Comparison of ENCODE assay signal across 23 cellular contexts in the genomic region with DNA sequence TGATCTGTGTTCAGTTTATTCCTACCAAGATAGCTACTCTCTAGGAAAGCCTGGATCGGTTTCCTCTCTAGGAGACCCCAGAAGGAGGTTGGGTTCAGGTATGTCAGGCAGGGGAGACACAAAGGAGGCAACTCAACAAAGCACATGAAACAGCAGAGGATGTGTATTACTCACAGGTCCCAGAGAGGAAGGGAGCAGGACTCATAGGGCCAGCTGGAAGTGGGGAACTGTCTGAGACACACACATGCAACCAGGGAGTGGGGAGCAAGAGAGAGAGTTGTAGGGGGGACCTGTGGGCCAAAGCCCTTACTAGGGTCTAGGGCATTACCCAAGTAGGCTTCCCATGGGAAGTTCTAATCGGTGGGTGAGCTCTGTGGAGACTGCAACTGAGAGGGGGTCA. TPM values are rescaled to one million over a fixed set of nuclear protein-coding genes. Genes with fewer than 3 reads are reported as not detected.
DNase-seq lines count a peak whose midpoint lies in the region; ATAC-seq and TF ChIP-seq lines count a peak whose summit lies in the region.
"Had no signal": no experiment of that assay in that cellular context is flagged by ENCODE, and none has a peak within 500 bp of the region (broad histone marks: within the 10 kb centered on the region; RNA-seq: fewer than 3 reads in every experiment).

No MANE protein-coding gene starts in this region.

- DNase-seq in mesenchymal stem cell (no peak), aorta (no peak), anterior cingulate cortex (lab: John Stamatoyannopoulos, UW) (no peak), kidney tubule cell (ENCODE audit: low spot score) (no peak), OCI-LY7 (ENCODE audit: low spot score) (no peak)
- DNase-seq: 8988T; ACHN; AML-193; CD4-positive, alpha-beta T cell; CD8-positive, alpha-beta memory T cell; DMS 273 treated with DMSO at 0.1 percent for 48 hours; DMS79; EL; GF-D8; GOT3; H7; HCEC 1CT had no signal

- peak; percentile 23 for ATAC-seq in aorta (ENCODE audit: low FRiP score)

- H4K8ac ChIP-seq in mesenchymal stem cell (ENCODE audit: low read length): no peak overlapping the region

- H2AK5ac ChIP-seq in mesenchymal stem cell (ENCODE audit: low read length, severe bottlenecking): no peak overlapping the region

- H4K20me1 ChIP-seq in OCI-LY7 (ENCODE audit: insufficient read depth, low read length): no peaks in the 10 kb centered on the region
- H4K20me1 ChIP-seq: BLaER1 treated with 17β-estradiol and CSF1 and Interleukin-3, amounts not matched to agents 10 nM and 100 nM had no signal

- TF ChIP-seq CTCF in HEK293 (tag by site-specific recombination; IDR thresholded peaks at IDR 0.05): no peak
- no peak for TF ChIP-seq CTCF in OCI-LY7 (conservative IDR thresholded peaks at IDR 0.05; ENCODE audit: low read length)

- H3K9ac ChIP-seq in mesenchymal stem cell (ENCODE audit: low read length): no peak overlapping the region
- H3K9ac ChIP-seq: BLaER1 treated with 17β-estradiol and CSF1 and Interleukin-3, amounts not matched to agents 10 nM and 100 nM had no signal

- 0 out of 2 replicates have a peak, but pooled peaks cover 3% of the 10 kb centered on the region for H3K4me1 ChIP-seq in HEK293 (ENCODE audit: control insufficient read depth, insufficient read depth, low read length)
- H3K4me1 ChIP-seq in mesenchymal stem cell (ENCODE audit: control insufficient read depth, insufficient read depth, low read depth, low read length): peaks cover 1% of the 10 kb centered on the region
- no peaks in the 10 kb centered on the region for H3K4me1 ChIP-seq in aorta (ENCODE audit: control insufficient read depth in 1 of 2, insufficient read depth in 2 of 2, low read length in 2 of 2)
- H3K4me1 ChIP-seq in OCI-LY7 (ENCODE audit: insufficient read depth, low read length, poor library complexity, severe bottlenecking): no peaks in the 10 kb centered on the region

- H3K23ac ChIP-seq in mesenchymal stem cell (ENCODE audit: low read length in 2 of 2): no peak overlapping the region

- peaks cover 7% of the 10 kb centered on the region for H3K36me3 Mint-ChIP-seq in dendritic cell treated with granulocyte-macrophage colony-stimulating factor and Interleukin-4, amounts not matched to agents 40 ng/mL and 50 ng/mL, for 4 days (ENCODE audit: low read depth)
- H3K36me3 Mint-ChIP-seq: CD14-positive monocyte had no signal

- no peak overlapping the region for H2BK12ac ChIP-seq in mesenchymal stem cell (ENCODE audit: low read length in 2 of 2)

- peaks cover 41% of the 10 kb centered on the region for H3K4me1 Mint-ChIP-seq in dendritic cell treated with granulocyte-macrophage colony-stimulating factor and Interleukin-4, amounts not matched to agents 40 ng/mL and 50 ng/mL, for 4 days (ENCODE audit: low read depth)
- H3K4me1 Mint-ChIP-seq: CD14-positive monocyte had no signal

- H4K91ac ChIP-seq in mesenchymal stem cell (ENCODE audit: low read length): no peak overlapping the region

- H2AFZ ChIP-seq in mesenchymal stem cell (ENCODE audit: low read depth, low read length) (no peak overlapping the region), OCI-LY7 (ENCODE audit: low read length) (no peak overlapping the region)

- H3K9me3 Mint-ChIP-seq in dendritic cell treated with granulocyte-macrophage colony-stimulating factor and Interleukin-4, amounts not matched to agents 40 ng/mL and 50 ng/mL, for 4 days: peaks cover 11% of the 10 kb centered on the region

- no peak overlapping the region for H3K4ac ChIP-seq in mesenchymal stem cell (ENCODE audit: low read depth in 1 of 2, low read length in 2 of 2)

- POLR2A ChIA-PET in HEK293 (lab: Yijun Ruan, JAX): no interaction called here
- POLR2A ChIA-PET in OCI-LY7 (lab: Charles Lee): no interaction called here

- no peaks in the 10 kb centered on the region for H3K79me2 ChIP-seq in OCI-LY7 (ENCODE audit: insufficient read depth, low read depth, low read length)

- CTCF ChIA-PET in HEK293 (lab: Yijun Ruan, JAX): no interaction called here
- CTCF ChIA-PET in OCI-LY7 (lab: Charles Lee; ENCODE audit: unreplicated experiment): no interaction called here

- 89% methylated on average over 2 of the region's 2 CpGs for WGBS in mesenchymal stem cell
- 97% methylated on average over 2 of the region's 2 CpGs for WGBS in aorta, 2 donors

- H3K18ac ChIP-seq in mesenchymal stem cell (ENCODE audit: low read depth in 1 of 2, low read length in 2 of 2): no peak overlapping the region

- no peak overlapping the region for H2BK120ac ChIP-seq in mesenchymal stem cell (ENCODE audit: low read depth, low read length)

- H3K4me3 Mint-ChIP-seq in dendritic cell treated with granulocyte-macrophage colony-stimulating factor and Interleukin-4, amounts not matched to agents 40 ng/mL and 50 ng/mL, for 4 days: no peak overlapping the region
- H3K4me3 Mint-ChIP-seq: CD14-positive monocyte; CD4-positive, alpha-beta T cell; CD8-positive, alpha-beta memory T cell had no signal

- H3K79me1 ChIP-seq in mesenchymal stem cell (replicated peaks; ENCODE audit: low read length, poor library complexity, severe bottlenecking): peaks cover 2% of the 10 kb centered on the region

- no TSS peak for BruUV-seq in OCI-LY7 (replicated peaks; lab: Mats Ljungman, UMichigan)

- H3K14ac ChIP-seq in mesenchymal stem cell (ENCODE audit: low read length in 2 of 2): no peak overlapping the region

- intact Hi-C loops in dendritic cell treated with granulocyte-macrophage colony-stimulating factor and Interleukin-4, amounts not matched to agents 40 ng/mL and 50 ng/mL, for 4 days (cut with micrococcal nuclease): no loop called here
- intact Hi-C loops in aorta (cut with DNase I): loop anchor here in 1 of 2 donors (5.0 kb wide), 1 partner anchor 78 kb away; no protein-coding TSS in a partner anchor
- intact Hi-C loops in OCI-LY7 (cut with micrococcal nuclease; ENCODE audit: unreplicated experiment): no loop called here

- H2BK5ac ChIP-seq in mesenchymal stem cell (ENCODE audit: low read depth, low read length, poor library complexity, severe bottlenecking): no peak overlapping the region

- peaks cover 22% of the 10 kb centered on the region for H3K27me3 Mint-ChIP-seq in dendritic cell treated with granulocyte-macrophage colony-stimulating factor and Interleukin-4, amounts not matched to agents 40 ng/mL and 50 ng/mL, for 4 days

- peak overlapping the region; percentile 74 for H2BK15ac ChIP-seq in mesenchymal stem cell (ENCODE audit: low read depth, poor library complexity, severe bottlenecking)

- H3K27me3 ChIP-seq in mesenchymal stem cell (ENCODE audit: control insufficient read depth in 1 of 2, insufficient read depth in 1 of 2, low read length in 2 of 2) (no peaks in the 10 kb centered on the region), aorta (ENCODE audit: control insufficient read depth in 1 of 2, insufficient read depth in 2 of 2, low read length in 1 of 2) (no peaks in the 10 kb centered on the region)
- H3K27me3 ChIP-seq: BE2C had no signal

- no peaks in the 10 kb centered on the region for H3K9me3 ChIP-seq in HEK293 (ENCODE audit: control insufficient read depth, insufficient read depth, low read depth, low read length)
- H3K9me3 ChIP-seq in mesenchymal stem cell (ENCODE audit: control insufficient read depth, low read length): peaks cover 5% of the 10 kb centered on the region
- H3K9me3 ChIP-seq in aorta (ENCODE audit: control insufficient read depth, low read length): no peaks in the 10 kb centered on the region
- no peaks in the 10 kb centered on the region for H3K9me3 ChIP-seq in OCI-LY7 (ENCODE audit: low read length)
- H3K9me3 ChIP-seq: A549, BE2C had no signal

- no peaks in the 10 kb centered on the region for H3K36me3 ChIP-seq in HEK293 (ENCODE audit: control insufficient read depth in 2 of 2, insufficient read depth in 1 of 2, low read length in 2 of 2)
- no peaks in the 10 kb centered on the region for H3K36me3 ChIP-seq in mesenchymal stem cell (ENCODE audit: control insufficient read depth in 1 of 2, insufficient read depth in 2 of 2, low read depth in 1 of 2, low read length in 2 of 2)
- H3K36me3 ChIP-seq in aorta (ENCODE audit: control insufficient read depth in 1 of 2, insufficient read depth in 2 of 2, low read length in 1 of 2): no peaks in the 10 kb centered on the region
- H3K36me3 ChIP-seq in OCI-LY7 (ENCODE audit: insufficient read depth, low read length): no peaks in the 10 kb centered on the region
- H3K36me3 ChIP-seq: BE2C; BLaER1 treated with 17β-estradiol and CSF1 and Interleukin-3, amounts not matched to agents 10 nM and 100 nM had no signal

- H3K4me2 ChIP-seq in mesenchymal stem cell (ENCODE audit: low read length, poor library complexity, severe bottlenecking) (no peak overlapping the region), OCI-LY7 (ENCODE audit: low read length) (no peak overlapping the region)
- H3K4me2 ChIP-seq: A549; BLaER1 treated with 17β-estradiol and CSF1 and Interleukin-3, amounts not matched to agents 10 nM and 100 nM had no signal

- no peak overlapping the region for H3K27ac ChIP-seq in HEK293 (ENCODE audit: extremely low read depth, low read depth, low read length)
- H3K27ac ChIP-seq in mesenchymal stem cell (ENCODE audit: low read length, poor library complexity, severe bottlenecking): no peak overlapping the region
- H3K27ac ChIP-seq in aorta (ENCODE audit: low read depth in 1 of 2, low read length in 2 of 2): no peak overlapping the region
- H3K27ac ChIP-seq in OCI-LY7 (ENCODE audit: low read depth, low read length, poor library complexity, severe bottlenecking): no peak overlapping the region
- H3K27ac ChIP-seq: A549; BLaER1 treated with 17β-estradiol and CSF1 and Interleukin-3, amounts not matched to agents 10 nM and 100 nM had no signal

- peak overlapping the region; percentile 36 for H3K27ac Mint-ChIP-seq in dendritic cell treated with granulocyte-macrophage colony-stimulating factor and Interleukin-4, amounts not matched to agents 40 ng/mL and 50 ng/mL, for 4 days
- H3K27ac Mint-ChIP-seq: CD14-positive monocyte; CD4-positive, alpha-beta T cell; CD8-positive, alpha-beta memory T cell had no signal

- no peaks in the 10 kb centered on the region for H3K9me2 ChIP-seq in OCI-LY7 (ENCODE audit: insufficient read depth, low read length)

- no peak overlapping the region for H3K4me3 ChIP-seq in HEK293 (ENCODE audit: low read depth, low read length)
- H3K4me3 ChIP-seq in mesenchymal stem cell (ENCODE audit: insufficient read depth in 1 of 2, low read depth in 1 of 2, low read length in 2 of 2): peak overlapping the region in 1 of 2 experiments; percentile 21
- no peak overlapping the region for H3K4me3 ChIP-seq in aorta (ENCODE audit: low read length in 2 of 2)
- no peak overlapping the region for H3K4me3 ChIP-seq in OCI-LY7 (ENCODE audit: low read depth, low read length, poor library complexity, severe bottlenecking)
- H3K4me3 ChIP-seq: A549; BLaER1 treated with 17β-estradiol and CSF1 and Interleukin-3, amounts not matched to agents 10 nM and 100 nM had no signal

TF ChIP-seq in HEK293, 187 proteins besides CTCF, POLR2A, EP300 and RAD21:
- no peak for TF ChIP-seq ZNF510 (tag by site-specific recombination; IDR thresholded peaks at IDR 0.05; ENCODE audit: insufficient replicate concordance)
- peak; percentile 99 for TF ChIP-seq ZNF266 (tag by site-specific recombination; IDR thresholded peaks at IDR 0.05; ENCODE audit: low read depth)

RNA-seq across cellular contexts. Expression of gene NRP1, which starts 10.2 kb away (rescaled TPM):
- 29.3 TPM for polyA plus RNA-seq in mesenchymal stem cell (2013, experiment 1 of 2)
- polyA plus RNA-seq in mesenchymal stem cell (2013, experiment 2 of 2): 30.0 TPM
- total RNA-seq in aorta (100 to 1,000 TPM; 111 to 221 TPM), OCI-LY7 (2022) (not detected in 2 replicates)
- 10 to 100 TPM; 19.2 to 52.9 TPM for polyA plus RNA-seq in aorta
- total RNA-seq in OCI-LY7 (2014; rRNA removed; shearing (Covaris generic)): not detected in 2 replicates
- polyA plus RNA-seq: CD8-positive, alpha-beta memory T cell had no signal

Comparison
In these comparisons a context has a peak if more than half of its experiments do, and no peak if none do; other contexts are left out.
1. RNA of gene NRP1, which starts 10.2 kb away (total RNA-seq): 111 to 221 TPM in aorta; not detected in OCI-LY7; every median in the first group is over 100 times any median in the second.